1 cellular context compared by ENCODE assay signal in the genomic region with DNA sequence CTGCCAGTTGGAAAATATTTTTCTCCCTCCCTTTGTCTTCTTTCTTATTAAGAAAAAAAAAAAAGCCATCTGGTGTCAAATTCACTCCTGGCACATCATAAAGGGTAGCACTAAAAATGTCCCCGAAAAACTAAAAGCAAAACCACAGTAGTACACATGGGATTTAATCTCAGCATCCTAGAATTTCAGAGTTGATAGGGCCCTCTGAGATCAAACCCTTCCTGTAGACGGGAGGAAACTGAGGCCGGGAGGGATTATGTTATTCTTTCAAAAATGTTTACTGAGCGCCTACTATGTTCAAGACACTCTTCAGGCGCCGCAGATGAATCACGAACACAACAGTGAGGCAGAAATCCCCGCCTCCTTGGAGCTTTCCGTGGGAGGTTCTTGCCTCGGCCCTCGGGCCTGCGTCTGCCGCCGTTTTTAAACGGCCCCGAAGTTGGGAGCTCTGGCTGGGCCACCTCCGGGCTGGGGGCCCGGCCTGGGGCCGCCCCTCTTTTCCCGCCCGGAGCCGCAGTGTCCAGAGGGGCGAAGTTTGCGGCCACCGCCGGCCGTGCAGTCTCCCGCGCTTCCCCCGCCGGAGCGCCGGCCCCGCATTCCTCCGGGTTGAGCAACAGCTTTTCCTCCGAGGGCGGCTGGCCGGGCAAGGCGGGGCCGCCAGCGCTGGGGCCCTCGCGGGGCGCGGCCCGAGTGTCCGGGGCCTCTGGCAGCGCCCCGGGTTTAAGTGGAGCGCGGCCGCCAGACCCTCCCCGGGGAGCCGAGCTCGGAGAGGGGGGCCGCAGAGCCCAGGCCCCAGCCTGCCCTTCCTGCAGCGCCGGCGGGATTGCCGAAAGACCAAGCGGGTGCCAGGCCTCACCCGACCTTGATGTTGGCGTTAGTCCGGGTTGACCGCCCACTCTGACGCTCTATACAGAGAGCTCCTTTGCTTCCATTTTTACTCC.
TF ChIP-seq lines count a peak whose summit lies in the region.

No MANE protein-coding gene starts in this region.

TF ChIP-seq in GM23338, 12 proteins besides CTCF, POLR2A, EP300 and RAD21:
- no peak for TF ChIP-seq ZNF331 (CRISPR knock-in tag; IDR thresholded peaks at IDR 0.05; ENCODE audit: low read depth)
- TF ChIP-seq ZNF114 (CRISPR knock-in tag; IDR thresholded peaks at IDR 0.05): no peak
- TF ChIP-seq REST (IDR thresholded peaks at IDR 0.05; ENCODE audit: unreplicated experiment): no peak
- no peak for TF ChIP-seq POLR2AphosphoS5 (IDR thresholded peaks at IDR 0.05; ENCODE audit: low read depth)
- TF ChIP-seq ETS1 (IDR thresholded peaks at IDR 0.05): no peak
- TF ChIP-seq JUNB (IDR thresholded peaks at IDR 0.05; ENCODE audit: unreplicated experiment): no peak
- TF ChIP-seq EZH2 (IDR thresholded peaks at IDR 0.05; ENCODE audit: low read depth, unreplicated experiment): no peak
- TF ChIP-seq CREB1 (CRISPR knock-in tag; IDR thresholded peaks at IDR 0.05; ENCODE audit: low read depth): no peak
- TF ChIP-seq, protein P1, sequence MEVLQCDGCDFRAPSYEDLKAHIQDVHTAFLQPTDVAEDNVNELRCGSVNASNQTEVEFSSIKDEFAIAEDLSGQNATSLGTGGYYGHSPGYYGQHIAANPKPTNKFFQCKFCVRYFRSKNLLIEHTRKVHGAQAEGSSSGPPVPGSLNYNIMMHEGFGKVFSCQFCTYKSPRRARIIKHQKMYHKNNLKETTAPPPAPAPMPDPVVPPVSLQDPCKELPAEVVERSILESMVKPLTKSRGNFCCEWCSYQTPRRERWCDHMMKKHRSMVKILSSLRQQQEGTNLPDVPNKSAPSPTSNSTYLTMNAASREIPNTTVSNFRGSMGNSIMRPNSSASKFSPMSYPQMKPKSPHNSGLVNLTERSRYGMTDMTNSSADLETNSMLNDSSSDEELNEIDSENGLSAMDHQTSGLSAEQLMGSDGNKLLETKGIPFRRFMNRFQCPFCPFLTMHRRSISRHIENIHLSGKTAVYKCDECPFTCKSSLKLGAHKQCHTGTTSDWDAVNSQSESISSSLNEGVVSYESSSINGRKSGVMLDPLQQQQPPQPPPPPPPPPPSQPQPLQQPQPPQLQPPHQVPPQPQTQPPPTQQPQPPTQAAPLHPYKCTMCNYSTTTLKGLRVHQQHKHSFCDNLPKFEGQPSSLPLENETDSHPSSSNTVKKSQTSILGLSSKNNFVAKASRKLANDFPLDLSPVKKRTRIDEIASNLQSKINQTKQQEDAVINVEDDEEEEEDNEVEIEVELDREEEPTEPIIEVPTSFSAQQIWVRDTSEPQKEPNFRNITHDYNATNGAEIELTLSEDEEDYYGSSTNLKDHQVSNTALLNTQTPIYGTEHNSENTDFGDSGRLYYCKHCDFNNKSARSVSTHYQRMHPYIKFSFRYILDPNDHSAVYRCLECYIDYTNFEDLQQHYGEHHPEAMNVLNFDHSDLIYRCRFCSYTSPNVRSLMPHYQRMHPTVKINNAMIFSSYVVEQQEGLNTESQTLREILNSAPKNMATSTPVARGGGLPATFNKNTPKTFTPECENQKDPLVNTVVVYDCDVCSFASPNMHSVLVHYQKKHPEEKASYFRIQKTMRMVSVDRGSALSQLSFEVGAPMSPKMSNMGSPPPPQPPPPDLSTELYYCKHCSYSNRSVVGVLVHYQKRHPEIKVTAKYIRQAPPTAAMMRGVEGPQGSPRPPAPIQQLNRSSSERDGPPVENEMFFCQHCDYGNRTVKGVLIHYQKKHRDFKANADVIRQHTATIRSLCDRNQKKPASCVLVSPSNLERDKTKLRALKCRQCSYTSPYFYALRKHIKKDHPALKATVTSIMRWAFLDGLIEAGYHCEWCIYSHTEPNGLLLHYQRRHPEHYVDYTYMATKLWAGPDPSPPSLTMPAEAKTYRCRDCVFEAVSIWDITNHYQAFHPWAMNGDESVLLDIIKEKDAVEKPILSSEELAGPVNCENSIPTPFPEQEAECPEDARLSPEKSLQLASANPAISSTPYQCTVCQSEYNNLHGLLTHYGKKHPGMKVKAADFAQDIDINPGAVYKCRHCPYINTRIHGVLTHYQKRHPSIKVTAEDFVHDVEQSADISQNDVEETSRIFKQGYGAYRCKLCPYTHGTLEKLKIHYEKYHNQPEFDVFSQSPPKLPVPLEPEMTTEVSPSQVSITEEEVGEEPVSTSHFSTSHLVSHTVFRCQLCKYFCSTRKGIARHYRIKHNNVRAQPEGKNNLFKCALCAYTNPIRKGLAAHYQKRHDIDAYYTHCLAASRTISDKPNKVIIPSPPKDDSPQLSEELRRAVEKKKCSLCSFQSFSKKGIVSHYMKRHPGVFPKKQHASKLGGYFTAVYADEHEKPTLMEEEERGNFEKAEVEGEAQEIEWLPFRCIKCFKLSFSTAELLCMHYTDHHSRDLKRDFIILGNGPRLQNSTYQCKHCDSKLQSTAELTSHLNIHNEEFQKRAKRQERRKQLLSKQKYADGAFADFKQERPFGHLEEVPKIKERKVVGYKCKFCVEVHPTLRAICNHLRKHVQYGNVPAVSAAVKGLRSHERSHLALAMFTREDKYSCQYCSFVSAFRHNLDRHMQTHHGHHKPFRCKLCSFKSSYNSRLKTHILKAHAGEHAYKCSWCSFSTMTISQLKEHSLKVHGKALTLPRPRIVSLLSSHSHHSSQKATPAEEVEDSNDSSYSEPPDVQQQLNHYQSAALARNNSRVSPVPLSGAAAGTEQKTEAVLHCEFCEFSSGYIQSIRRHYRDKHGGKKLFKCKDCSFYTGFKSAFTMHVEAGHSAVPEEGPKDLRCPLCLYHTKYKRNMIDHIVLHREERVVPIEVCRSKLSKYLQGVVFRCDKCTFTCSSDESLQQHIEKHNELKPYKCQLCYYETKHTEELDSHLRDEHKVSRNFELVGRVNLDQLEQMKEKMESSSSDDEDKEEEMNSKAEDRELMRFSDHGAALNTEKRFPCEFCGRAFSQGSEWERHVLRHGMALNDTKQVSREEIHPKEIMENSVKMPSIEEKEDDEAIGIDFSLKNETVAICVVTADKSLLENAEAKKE (CRISPR knock-in tag; IDR thresholded peaks at IDR 0.05): no peak
- TF ChIP-seq STAT1 (IDR thresholded peaks at IDR 0.05; ENCODE audit: unreplicated experiment): no peak
- no peak for TF ChIP-seq EZH2phosphoT487 (IDR thresholded peaks at IDR 0.05; ENCODE audit: unreplicated experiment)
- TF ChIP-seq NANOG (IDR thresholded peaks at IDR 0.05; ENCODE audit: borderline replicate concordance): no peak
